8 cellular contexts compared by ENCODE assay signal in the genomic region with DNA sequence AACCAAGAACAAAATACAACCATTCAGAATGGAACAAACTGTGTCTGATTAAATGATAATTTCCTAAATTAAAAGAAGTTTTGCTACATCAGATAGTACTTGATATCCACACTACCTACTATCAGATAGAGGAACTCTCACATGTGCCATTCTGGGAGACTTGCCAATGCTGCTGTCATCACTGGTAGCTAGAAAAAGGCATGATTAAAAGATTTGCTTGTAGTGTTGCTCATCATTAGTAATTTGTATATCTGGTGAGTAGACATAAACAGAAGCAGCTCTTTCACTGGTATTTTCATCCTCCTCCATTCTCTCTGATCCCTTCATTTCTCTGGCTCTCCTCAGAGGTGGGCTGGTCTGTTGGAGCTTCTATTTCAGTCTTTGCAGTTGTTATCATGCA. TPM values are rescaled to one million over a fixed set of nuclear protein-coding genes. Genes with fewer than 3 reads are reported as not detected.
DNase-seq lines count a peak whose midpoint lies in the region; ATAC-seq and TF ChIP-seq lines count a peak whose summit lies in the region.

No MANE protein-coding gene starts in this region.

- no peaks in the 10 kb centered on the region for H4K20me1 ChIP-seq in IMR-90 (ENCODE audit: insufficient read depth, low read length)

- in situ Hi-C loops in IMR-90 (cut with MboI; ENCODE audit: low sequenced_read_pairs), result no loop called here

- no peak for TF ChIP-seq POLR2A in IMR-90 (IDR thresholded peaks at IDR 0.05; ENCODE audit: low read depth, low read length)

- H3K9me3 ChIP-seq in IMR-90 (ENCODE audit: control insufficient read depth, insufficient read depth, low read length) (no peaks in the 10 kb centered on the region), left lung (no peaks in the 10 kb centered on the region)

- H2AK9ac ChIP-seq in IMR-90 (replicated peaks; ENCODE audit: low read depth, low read length, poor library complexity), result no peak overlapping the region

- H3K4ac ChIP-seq in IMR-90 (ENCODE audit: low read depth, low read length), result no peak overlapping the region

- H3K23ac ChIP-seq in IMR-90 (ENCODE audit: low read depth, low read length), result no peak overlapping the region

- H4K91ac ChIP-seq in IMR-90 (ENCODE audit: insufficient read depth, low read depth, low read length), result no peak overlapping the region

- H3K9ac ChIP-seq in IMR-90 (ENCODE audit: low read depth, low read length), result no peak overlapping the region

- peaks cover 2% of the 10 kb centered on the region for H3K27me3 Mint-ChIP-seq in activated naive CD8-positive, alpha-beta T cell treated with anti-CD3 and anti-CD28 coated beads, Interleukin-2, amount 50 U/mL, for 24 hours
- no peaks in the 10 kb centered on the region for H3K27me3 Mint-ChIP-seq in stimulated activated memory B cell treated with anti-CD40 and anti-IgM and Interleukin-4, amounts not matched to agents 10 μg/mL and 1 μg/mL and 100 μg/mL, for 72 hours

- no peak overlapping the region for H3K14ac ChIP-seq in IMR-90 (replicated peaks; ENCODE audit: low read depth, low read length)

- peaks cover 4% of the 10 kb centered on the region for H3K4me1 ChIP-seq in IMR-90 (ENCODE audit: control insufficient read depth, insufficient read depth, low read length)
- peaks cover 0 to 13% of the 10 kb centered on the region in 2 donors for H3K4me1 ChIP-seq in left lung

- H3K4me1 Mint-ChIP-seq in activated naive CD8-positive, alpha-beta T cell treated with anti-CD3 and anti-CD28 coated beads, Interleukin-2, amount 50 U/mL, for 24 hours, result peaks cover 51% of the 10 kb centered on the region
- H3K4me1 Mint-ChIP-seq in stimulated activated memory B cell treated with anti-CD40 and anti-IgM and Interleukin-4, amounts not matched to agents 10 μg/mL and 1 μg/mL and 100 μg/mL, for 72 hours, result peaks cover 37% of the 10 kb centered on the region

- H3K79me1 ChIP-seq in IMR-90 (ENCODE audit: low read depth in 1 of 2, low read length in 2 of 2), result no peaks in the 10 kb centered on the region

- ATAC-seq in IMR-90 (ENCODE audit: low read depth) (peak; percentile 84), left lung (peak; percentile 62), HG02623 (IDR thresholded peaks at IDR 0.05; ENCODE audit: unreplicated experiment) (no peak), HG03565 (IDR thresholded peaks at IDR 0.05; ENCODE audit: unreplicated experiment) (no peak)
- peak; percentile 44 for ATAC-seq in activated naive CD8-positive, alpha-beta T cell treated with anti-CD3 and anti-CD28 coated beads, Interleukin-2, amount 50 U/mL, for 24 hours
- ATAC-seq in stimulated activated memory B cell treated with anti-CD40 and anti-IgM and Interleukin-4, amounts not matched to agents 10 μg/mL and 1 μg/mL and 100 μg/mL, for 72 hours, result no peak

- CTCF ChIA-PET in IMR-90 (lab: Yijun Ruan, JAX), result interaction anchor here (1.2 kb wide), 2 partner anchors 66 to 112 kb away, joined by 3 to 5 read pairs; no protein-coding TSS in a partner anchor

- POLR2A ChIA-PET in IMR-90 (lab: Charles Lee; ENCODE audit: unreplicated experiment), result no interaction called here

- DNase-seq in AG10803 (ENCODE audit: low read depth), result peak; percentile 68
- peak; percentile 98 for DNase-seq in IMR-90
- DNase-seq in activated naive CD8-positive, alpha-beta T cell treated with anti-CD3 and anti-CD28 coated beads, Interleukin-2, amount 50 U/mL, for 24 hours, result peak; percentile 38
- peak in 1 of 2 donors; percentile 76 for DNase-seq in left lung
- DNase-seq in GM20000 (ENCODE audit: low spot score), result no peak

- H4K8ac ChIP-seq in IMR-90 (ENCODE audit: low read depth in 2 of 2, low read length in 2 of 2), result no peak overlapping the region

- no peak overlapping the region for H2AFZ ChIP-seq in IMR-90 (replicated peaks; ENCODE audit: low read length, poor library complexity)

- no peak overlapping the region; the same call in 1 of the 2 replicates for H3K18ac ChIP-seq in IMR-90 (ENCODE audit: low read depth, low read length)

- peaks cover 4% of the 10 kb centered on the region for H3K36me3 Mint-ChIP-seq in activated naive CD8-positive, alpha-beta T cell treated with anti-CD3 and anti-CD28 coated beads, Interleukin-2, amount 50 U/mL, for 24 hours (ENCODE audit: low read depth)
- no peaks in the 10 kb centered on the region for H3K36me3 Mint-ChIP-seq in stimulated activated memory B cell treated with anti-CD40 and anti-IgM and Interleukin-4, amounts not matched to agents 10 μg/mL and 1 μg/mL and 100 μg/mL, for 72 hours

- peak overlapping the region; percentile 70 for H3K27ac Mint-ChIP-seq in activated naive CD8-positive, alpha-beta T cell treated with anti-CD3 and anti-CD28 coated beads, Interleukin-2, amount 50 U/mL, for 24 hours
- no peak overlapping the region for H3K27ac Mint-ChIP-seq in stimulated activated memory B cell treated with anti-CD40 and anti-IgM and Interleukin-4, amounts not matched to agents 10 μg/mL and 1 μg/mL and 100 μg/mL, for 72 hours

- no peak overlapping the region for H4K5ac ChIP-seq in IMR-90 (ENCODE audit: low read depth, low read length)

- H3K56ac ChIP-seq in IMR-90 (ENCODE audit: extremely low read depth, insufficient read depth, low read length), result no peak overlapping the region

- dilution Hi-C loops in IMR-90 (cut with HindIII; ENCODE audit: low sequenced_read_pairs, unreplicated experiment), result no loop called here

- H3K27ac ChIP-seq in IMR-90 (ENCODE audit: insufficient read depth, low read length) (no peak overlapping the region), left lung (no peak overlapping the region)

- H2BK20ac ChIP-seq in IMR-90 (ENCODE audit: low read depth, low read length), result peak overlapping the region; percentile 83; the same call in 1 of the 2 replicates

- no peak overlapping the region for H3K4me3 Mint-ChIP-seq in activated naive CD8-positive, alpha-beta T cell treated with anti-CD3 and anti-CD28 coated beads, Interleukin-2, amount 50 U/mL, for 24 hours
- H3K4me3 Mint-ChIP-seq in stimulated activated memory B cell treated with anti-CD40 and anti-IgM and Interleukin-4, amounts not matched to agents 10 μg/mL and 1 μg/mL and 100 μg/mL, for 72 hours, result no peak overlapping the region

- peak overlapping the region; percentile 48 for H2BK5ac ChIP-seq in IMR-90 (ENCODE audit: low read depth, low read length, poor library complexity, severe bottlenecking)

- H3K9me1 ChIP-seq in IMR-90 (ENCODE audit: insufficient read depth, low read length), result peaks cover 9% of the 10 kb centered on the region

- H3K36me3 ChIP-seq in IMR-90 (ENCODE audit: control insufficient read depth, insufficient read depth, low read length) (no peaks in the 10 kb centered on the region), left lung (no peaks in the 10 kb centered on the region)

- intact Hi-C loops in IMR-90 (cut with micrococcal nuclease) (no loop called here), left lung (cut with DNase I) (no loop called here)

- peak overlapping the region; percentile 61; the same call in 1 of the 3 replicates for H2BK15ac ChIP-seq in IMR-90 (ENCODE audit: low read depth, low read length)

- TF ChIP-seq CTCF in AG10803 (conservative IDR thresholded peaks at IDR 0.05; ENCODE audit: low read length), result no peak
- no peak for TF ChIP-seq CTCF in IMR-90 (conservative IDR thresholded peaks at IDR 0.05; ENCODE audit: low read depth, low read length)
- no peak for TF ChIP-seq CTCF in left lung (IDR thresholded peaks at IDR 0.05)
- TF ChIP-seq CTCF in GM20000 (IDR thresholded peaks at IDR 0.05; ENCODE audit: extremely low read depth, missing control alignments), result no peak

- no peak overlapping the region for H2BK120ac ChIP-seq in IMR-90 (ENCODE audit: low read depth, low read length)

- peak overlapping the region; percentile 41; the same call in 1 of the 2 replicates for H3K4me2 ChIP-seq in IMR-90 (ENCODE audit: low read depth, low read length)

- peaks cover 8% of the 10 kb centered on the region for H3K9me3 Mint-ChIP-seq in activated naive CD8-positive, alpha-beta T cell treated with anti-CD3 and anti-CD28 coated beads, Interleukin-2, amount 50 U/mL, for 24 hours
- H3K9me3 Mint-ChIP-seq in stimulated activated memory B cell treated with anti-CD40 and anti-IgM and Interleukin-4, amounts not matched to agents 10 μg/mL and 1 μg/mL and 100 μg/mL, for 72 hours, result no peaks in the 10 kb centered on the region

- H3K27me3 ChIP-seq in IMR-90 (ENCODE audit: control insufficient read depth, insufficient read depth, low read length), result no peaks in the 10 kb centered on the region
- no peaks in the 10 kb centered on the region for H3K27me3 ChIP-seq in left lung

- H3K4me3 ChIP-seq in AG10803 (ENCODE audit: low read length) (no peak overlapping the region), IMR-90 (ENCODE audit: insufficient read depth, low read depth, low read length) (no peak overlapping the region), left lung (no peak overlapping the region)

- no peak; the same call in 1 of the 2 replicates for TF ChIP-seq RAD21 in IMR-90 (IDR thresholded peaks at IDR 0.05; ENCODE audit: low read length)

- BruUV-seq in IMR-90 (replicated peaks; lab: Mats Ljungman, UMichigan), result no TSS peak

- no peak overlapping the region for H2AK5ac ChIP-seq in IMR-90 (ENCODE audit: low read depth, low read length)

TF ChIP-seq in IMR-90, 13 proteins besides CTCF, POLR2A, EP300 and RAD21 (continues in another document):
- TF ChIP-seq FOS (IDR thresholded peaks at IDR 0.05; ENCODE audit: low read depth, low read length) (peak; percentile 85), NFE2L2 (IDR thresholded peaks at IDR 0.05; ENCODE audit: low read depth, low read length) (no peak), MAFK (IDR thresholded peaks at IDR 0.05; ENCODE audit: low read depth, low read length) (peak; percentile 50; the same call in 1 of the 2 replicates), MXI1 (IDR thresholded peaks at IDR 0.05; ENCODE audit: borderline replicate concordance, low read depth, low read length) (peak; percentile 58), SMC3 (IDR thresholded peaks at IDR 0.05; ENCODE audit: low read depth, low read length) (no peak), CHD1 (IDR thresholded peaks at IDR 0.05; ENCODE audit: low read depth, low read length) (no peak), MAZ (IDR thresholded peaks at IDR 0.05; ENCODE audit: borderline replicate concordance, low read depth, low read length) (no peak), CEBPB (IDR thresholded peaks at IDR 0.05; ENCODE audit: low read depth, low read length) (peak; percentile 62; the same call in 1 of the 2 replicates)
- TF ChIP-seq, protein P1, sequence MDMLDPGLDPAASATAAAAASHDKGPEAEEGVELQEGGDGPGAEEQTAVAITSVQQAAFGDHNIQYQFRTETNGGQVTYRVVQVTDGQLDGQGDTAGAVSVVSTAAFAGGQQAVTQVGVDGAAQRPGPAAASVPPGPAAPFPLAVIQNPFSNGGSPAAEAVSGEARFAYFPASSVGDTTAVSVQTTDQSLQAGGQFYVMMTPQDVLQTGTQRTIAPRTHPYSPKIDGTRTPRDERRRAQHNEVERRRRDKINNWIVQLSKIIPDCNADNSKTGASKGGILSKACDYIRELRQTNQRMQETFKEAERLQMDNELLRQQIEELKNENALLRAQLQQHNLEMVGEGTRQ (IDR thresholded peaks at IDR 0.05; ENCODE audit: low read depth, low read length), result peak; percentile 56; the same call in 1 of the 2 replicates

RNA-seq across cellular contexts. Expression of a gene that starts 56.0 kb away (rescaled TPM):
- total RNA-seq in IMR-90 (2012; rRNA removed), result 1.4 and 1.9 TPM in 2 replicates
- polyA plus RNA-seq in IMR-90 (2012; rRNA removed), result 2.2 and 2.6 TPM in 2 replicates
- polyA plus RNA-seq in IMR-90 (2012; cell fraction: cytosol; rRNA removed), result 2.7 and 2.9 TPM in 2 replicates
- 1.8 and 3.7 TPM in 2 replicates for polyA plus RNA-seq in IMR-90 (2012; cell fraction: nucleus; rRNA removed; ENCODE audit: low replicate concordance)
- total RNA-seq in left lung, result 10 to 100 TPM; 85.1 to 95.5 TPM

Comparison
In these comparisons a context has a peak if more than half of its experiments do, and no peak if none do; other contexts are left out.
1. ATAC-seq: peak in IMR-90 (single experiment), activated naive CD8-positive, alpha-beta T cell treated with anti-CD3 and anti-CD28 coated beads, Interleukin-2, amount 50 U/mL, for 24 hours (single experiment) and left lung (single experiment); none in HG02623 (single experiment), HG03565 (single experiment) and stimulated activated memory B cell treated with anti-CD40 and anti-IgM and Interleukin-4, amounts not matched to agents 10 μg/mL and 1 μg/mL and 100 μg/mL, for 72 hours (single experiment).
2. RNA of a gene that starts 56.0 kb away (total RNA-seq): 85.1 to 95.5 TPM in left lung; 1.4 to 1.9 TPM in IMR-90; every median in the first group is over 10 times any median in the second.